In the genomic region with DNA sequence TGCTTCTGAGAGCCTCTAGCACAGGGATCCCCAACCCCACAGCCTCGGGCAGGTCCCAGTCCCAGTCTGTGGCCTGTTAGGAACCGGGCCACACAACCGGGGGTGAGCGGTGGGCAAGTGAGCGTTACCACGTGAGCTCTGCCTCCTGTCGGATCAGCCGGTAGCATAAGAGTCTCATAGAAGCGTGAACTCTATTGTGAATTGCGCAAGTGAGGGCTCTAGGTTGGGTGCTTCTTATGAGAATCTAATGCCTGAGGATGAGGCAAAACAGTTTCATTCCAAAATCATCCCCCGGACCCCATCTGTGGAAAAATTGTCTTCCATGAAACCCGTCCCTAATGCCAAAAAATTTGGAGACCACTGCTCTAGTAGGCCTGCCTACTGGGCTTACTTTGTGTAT, we compare ENCODE assay signal across 14 cellular contexts.
"Had no signal": no experiment of that assay in that cellular context is flagged by ENCODE, and none has a peak within 500 bp of the region (broad histone marks: within the 10 kb centered on the region; RNA-seq: fewer than 3 reads in every experiment).

No MANE protein-coding gene starts in this region.

- H3K4me1 ChIP-seq: ascending aorta, breast epithelium, gastrocnemius medialis, thyroid gland had no signal

- ATAC-seq: gastrocnemius medialis; heart left ventricle; stimulated activated naive B cell treated with anti-CD40 and anti-IgM and Interleukin-4, amounts not matched to agents 10 μg/mL and 1 μg/mL and 100 μg/mL, for 72 hours had no signal

- H3K9me3 ChIP-seq: ascending aorta, breast epithelium, gastrocnemius medialis, thyroid gland had no signal

- H3K4me3 Mint-ChIP-seq: nephron; stimulated activated naive B cell treated with anti-CD40 and anti-IgM and Interleukin-4, amounts not matched to agents 10 μg/mL and 1 μg/mL and 100 μg/mL, for 72 hours had no signal

- H3K9me3 Mint-ChIP-seq: stimulated activated naive B cell treated with anti-CD40 and anti-IgM and Interleukin-4, amounts not matched to agents 10 μg/mL and 1 μg/mL and 100 μg/mL, for 72 hours had no signal

- H3K27me3 ChIP-seq: ascending aorta, breast epithelium, gastrocnemius medialis, thyroid gland had no signal

- DNase-seq: activated CD4-positive, CD25-positive, alpha-beta regulatory T cell treated with anti-CD3 and anti-CD28 coated beads, Interleukin-2, amount 50 U/mL, for 72 hours; activated CD8-positive, alpha-beta memory T cell treated with anti-CD3 and anti-CD28 coated beads for 24 hours; erythroblast; gastrocnemius medialis; heart left ventricle; mesendoderm; retina; stimulated activated CD4-positive, alpha-beta T cell treated with anti-CD3 and anti-CD28 coated beads, Interleukin-2, amount 100 ng/mL, for 48 hours; stimulated activated naive B cell treated with anti-CD40 and anti-IgM and Interleukin-4, amounts not matched to agents 10 μg/mL and 1 μg/mL and 100 μg/mL, for 72 hours; T1000; thyroid gland had no signal

- H3K4me3 ChIP-seq: ascending aorta, breast epithelium, gastrocnemius medialis, heart left ventricle, thyroid gland had no signal

- H3K36me3 Mint-ChIP-seq: stimulated activated naive B cell treated with anti-CD40 and anti-IgM and Interleukin-4, amounts not matched to agents 10 μg/mL and 1 μg/mL and 100 μg/mL, for 72 hours had no signal

- H3K36me3 ChIP-seq: ascending aorta, breast epithelium, gastrocnemius medialis, heart left ventricle, thyroid gland had no signal

- H3K27ac ChIP-seq: ascending aorta, breast epithelium, gastrocnemius medialis, thyroid gland had no signal

- H3K27ac Mint-ChIP-seq: nephron had no signal
